Comparison of ENCODE assay signal across 8 cellular contexts in the genomic region with DNA sequence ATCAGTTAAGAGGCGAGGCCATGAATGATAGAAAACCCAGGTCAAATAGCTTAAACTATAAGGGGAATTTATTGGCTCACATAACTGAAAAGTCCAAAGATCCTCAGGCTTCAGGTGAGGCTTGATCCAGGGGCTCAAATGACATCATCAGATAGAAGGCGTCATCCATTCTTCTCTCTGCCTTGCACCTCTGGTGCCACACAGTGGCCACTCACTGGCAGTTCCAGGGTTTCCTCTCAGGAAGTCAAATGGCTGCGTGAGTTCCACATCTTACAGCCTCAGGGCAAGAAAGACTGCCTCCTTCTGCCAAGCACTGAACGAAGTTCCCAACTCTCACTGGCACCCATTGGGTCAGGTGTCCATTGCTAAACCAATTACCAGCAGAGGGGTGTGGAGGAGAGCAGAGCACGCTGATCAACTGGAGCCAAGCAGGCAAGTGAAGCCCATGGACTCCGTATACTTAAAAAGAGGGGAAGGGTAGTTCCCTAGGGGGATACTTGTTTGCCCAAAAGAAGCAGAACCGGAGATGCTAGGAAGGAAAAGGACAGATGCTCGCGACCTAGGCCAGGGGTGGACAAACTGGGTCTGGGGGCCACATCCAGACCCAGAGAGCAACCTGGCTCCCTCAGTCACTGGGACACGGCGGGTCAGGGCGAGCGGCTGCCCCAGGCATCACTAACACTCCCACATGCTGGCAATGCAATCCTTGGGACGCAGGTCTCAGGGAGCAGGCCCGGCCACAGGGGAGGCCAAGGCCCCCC.
DNase-seq lines count a peak whose midpoint lies in the region; ATAC-seq, FAIRE-seq and TF ChIP-seq lines count a peak whose summit lies in the region.

No MANE protein-coding gene starts in this region.

- H4K20me1 ChIP-seq in GM12878 (ENCODE audit: control insufficient read depth, insufficient read depth) = no peaks in the 10 kb centered on the region

- DNase-seq in DMS153 treated with DMSO at 0.1 percent for 48 hours (lab: John Stamatoyannopoulos, UW; ENCODE audit: unreplicated experiment) (peak; percentile 4), GM12878 (ENCODE audit: low read depth, low spot score) (no peak), mucosa of descending colon (peak in 1 of 3 donors; percentile 15), activated gamma-delta T cell (lab: John Stamatoyannopoulos, UW) (no peak), putamen (ENCODE audit: low spot score) (no peak), NCI-H774 (lab: John Stamatoyannopoulos, UW) (no peak)

- H3K4me2 ChIP-seq in GM12878 (ENCODE audit: control insufficient read depth, insufficient read depth) = no peak overlapping the region

- TF ChIP-seq RAD21 in Ishikawa (IDR thresholded peaks at IDR 0.05; ENCODE audit: low read depth) (peak; percentile 37), GM12878 (IDR thresholded peaks at IDR 0.05; ENCODE audit: insufficient read depth, low read depth, low read length) (no peak)

- TF ChIP-seq POLR2A in GM12878 (IDR thresholded peaks at IDR 0.05; ENCODE audit: low read depth, low read length) = no peak

- H3K27ac ChIP-seq in GM12878 (ENCODE audit: control insufficient read depth, insufficient read depth) = no peak overlapping the region

- no peaks in the 10 kb centered on the region; a peak in 2 of 4 replicates for H3K27me3 ChIP-seq in GM12878 (replicated peaks in 1 of 2; ENCODE audit: control insufficient read depth in 2 of 2, insufficient read depth in 2 of 2, low read length in 1 of 2)

- H3K4me3 ChIP-seq in GM12878 (no peak overlapping the region), mucosa of descending colon (no peak overlapping the region)

- BruUV-seq in GM12878 (replicated peaks; lab: Mats Ljungman, UMichigan) = no TSS peak

- CTCF ChIA-PET in GM12878 (lab: Yijun Ruan, JAX) = interaction anchor here (0.6 to 0.9 kb wide), 2 partner anchors 179 to 431 kb away, joined by 3 read pairs; no protein-coding TSS in a partner anchor

- H3K4me1 ChIP-seq in GM12878 (ENCODE audit: control insufficient read depth, insufficient read depth, low read length) (no peaks in the 10 kb centered on the region), mucosa of descending colon (ENCODE audit: low read depth) (no peaks in the 10 kb centered on the region)

- intact Hi-C loops in GM12878 (cut with micrococcal nuclease; ENCODE audit: unreplicated experiment) = loop anchor here (10.0 kb wide), 1 partner anchor 413 kb away; no protein-coding TSS in a partner anchor
- intact Hi-C loops in mucosa of descending colon (cut with DNase I, micrococcal nuclease) = no loop called here

- no peak overlapping the region for H3K9ac ChIP-seq in GM12878 (ENCODE audit: control insufficient read depth, insufficient read depth, low read length)

- no peaks in the 10 kb centered on the region for H3K36me3 ChIP-seq in GM12878 (ENCODE audit: control insufficient read depth in 2 of 2, insufficient read depth in 2 of 2, low read length in 1 of 2)
- no peaks in the 10 kb centered on the region for H3K36me3 ChIP-seq in mucosa of descending colon (ENCODE audit: low read depth)

- TF ChIP-seq CTCF in GM12878 (IDR thresholded peaks at IDR 0.05 in 2 of 3, conservative IDR thresholded peaks at IDR 0.05 in 1 of 3; ENCODE audit: control insufficient read depth in 2 of 3, extremely low read depth in 1 of 3, insufficient read depth in 1 of 3, low read depth in 3 of 3, low read length in 3 of 3) = peak; percentile 14 to 37 (median 33); a peak in 3 of 6 replicates
- TF ChIP-seq CTCF in mucosa of descending colon (IDR thresholded peaks at IDR 0.05) = no peak

- no peak overlapping the region for H2AFZ ChIP-seq in GM12878 (ENCODE audit: control insufficient read depth, low read depth, low read length)

- in situ Hi-C loops in GM12878 (cut with MboI) = loop anchor here (10.0 to 25.0 kb wide), 2 partner anchors 513 to 706 kb away; no protein-coding TSS in a partner anchor

- 56% methylated on average over 15 of the region's 15 CpGs for WGBS in GM12878 (ENCODE audit: insufficient coverage, insufficient replicate concordance, low lambda C conversion rate, missing lambda C conversion rate)

- no peaks in the 10 kb centered on the region for H3K9me3 ChIP-seq in GM12878 (replicated peaks; ENCODE audit: control insufficient read depth, insufficient read depth, low read length)
- H3K9me3 ChIP-seq in mucosa of descending colon = no peaks in the 10 kb centered on the region

- TF ChIP-seq EP300 in Ishikawa (IDR thresholded peaks at IDR 0.05; ENCODE audit: borderline replicate concordance) = no peak
- TF ChIP-seq EP300 in GM12878 (IDR thresholded peaks at IDR 0.05; ENCODE audit: borderline replicate concordance in 1 of 2, control insufficient read depth in 1 of 2, low read depth in 2 of 2, low read length in 2 of 2) = no peak

- ATAC-seq in GM12878 = peak; percentile 62
- peak; percentile 75 for ATAC-seq in mucosa of descending colon
- ATAC-seq in HG03280 (IDR thresholded peaks at IDR 0.05; ENCODE audit: unreplicated experiment) = no peak

- SMC1A ChIA-PET in GM12878 (lab: Charles Lee; ENCODE audit: uncharacterized antibody, unreplicated experiment) = no interaction called here

- POLR2A ChIA-PET in GM12878 (lab: Charles Lee) = no interaction called here

- H3K79me2 ChIP-seq in GM12878 (ENCODE audit: control insufficient read depth, insufficient read depth, low read length) = no peaks in the 10 kb centered on the region

- FAIRE-seq in GM12878 (lab: Jason Lieb, UNC) = no peak

- RAD21 ChIA-PET in GM12878 (lab: Charles Lee; ENCODE audit: unreplicated experiment) = no interaction called here

TF ChIP-seq in Ishikawa, 13 proteins besides CTCF, POLR2A, EP300 and RAD21 (continues in another document):
- TF ChIP-seq, protein P1, sequence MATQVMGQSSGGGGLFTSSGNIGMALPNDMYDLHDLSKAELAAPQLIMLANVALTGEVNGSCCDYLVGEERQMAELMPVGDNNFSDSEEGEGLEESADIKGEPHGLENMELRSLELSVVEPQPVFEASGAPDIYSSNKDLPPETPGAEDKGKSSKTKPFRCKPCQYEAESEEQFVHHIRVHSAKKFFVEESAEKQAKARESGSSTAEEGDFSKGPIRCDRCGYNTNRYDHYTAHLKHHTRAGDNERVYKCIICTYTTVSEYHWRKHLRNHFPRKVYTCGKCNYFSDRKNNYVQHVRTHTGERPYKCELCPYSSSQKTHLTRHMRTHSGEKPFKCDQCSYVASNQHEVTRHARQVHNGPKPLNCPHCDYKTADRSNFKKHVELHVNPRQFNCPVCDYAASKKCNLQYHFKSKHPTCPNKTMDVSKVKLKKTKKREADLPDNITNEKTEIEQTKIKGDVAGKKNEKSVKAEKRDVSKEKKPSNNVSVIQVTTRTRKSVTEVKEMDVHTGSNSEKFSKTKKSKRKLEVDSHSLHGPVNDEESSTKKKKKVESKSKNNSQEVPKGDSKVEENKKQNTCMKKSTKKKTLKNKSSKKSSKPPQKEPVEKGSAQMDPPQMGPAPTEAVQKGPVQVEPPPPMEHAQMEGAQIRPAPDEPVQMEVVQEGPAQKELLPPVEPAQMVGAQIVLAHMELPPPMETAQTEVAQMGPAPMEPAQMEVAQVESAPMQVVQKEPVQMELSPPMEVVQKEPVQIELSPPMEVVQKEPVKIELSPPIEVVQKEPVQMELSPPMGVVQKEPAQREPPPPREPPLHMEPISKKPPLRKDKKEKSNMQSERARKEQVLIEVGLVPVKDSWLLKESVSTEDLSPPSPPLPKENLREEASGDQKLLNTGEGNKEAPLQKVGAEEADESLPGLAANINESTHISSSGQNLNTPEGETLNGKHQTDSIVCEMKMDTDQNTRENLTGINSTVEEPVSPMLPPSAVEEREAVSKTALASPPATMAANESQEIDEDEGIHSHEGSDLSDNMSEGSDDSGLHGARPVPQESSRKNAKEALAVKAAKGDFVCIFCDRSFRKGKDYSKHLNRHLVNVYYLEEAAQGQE (IDR thresholded peaks at IDR 0.05; ENCODE audit: low read depth) = no peak
- TF ChIP-seq FOXM1 (IDR thresholded peaks at IDR 0.05; ENCODE audit: borderline replicate concordance, low read depth) = no peak
- TF ChIP-seq, protein P2, sequence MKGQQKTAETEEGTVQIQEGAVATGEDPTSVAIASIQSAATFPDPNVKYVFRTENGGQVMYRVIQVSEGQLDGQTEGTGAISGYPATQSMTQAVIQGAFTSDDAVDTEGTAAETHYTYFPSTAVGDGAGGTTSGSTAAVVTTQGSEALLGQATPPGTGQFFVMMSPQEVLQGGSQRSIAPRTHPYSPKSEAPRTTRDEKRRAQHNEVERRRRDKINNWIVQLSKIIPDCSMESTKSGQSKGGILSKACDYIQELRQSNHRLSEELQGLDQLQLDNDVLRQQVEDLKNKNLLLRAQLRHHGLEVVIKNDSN (IDR thresholded peaks at IDR 0.05) = no peak

TF ChIP-seq in GM12878, 131 proteins besides CTCF, POLR2A, EP300 and RAD21:
- TF ChIP-seq ATF7 (IDR thresholded peaks at IDR 0.05; ENCODE audit: low read depth) = peak; percentile 50; the same call in 1 of the 2 replicates
- TF ChIP-seq HDAC6 (IDR thresholded peaks at IDR 0.05; ENCODE audit: unreplicated experiment) = no peak
- TF ChIP-seq, protein P3, sequence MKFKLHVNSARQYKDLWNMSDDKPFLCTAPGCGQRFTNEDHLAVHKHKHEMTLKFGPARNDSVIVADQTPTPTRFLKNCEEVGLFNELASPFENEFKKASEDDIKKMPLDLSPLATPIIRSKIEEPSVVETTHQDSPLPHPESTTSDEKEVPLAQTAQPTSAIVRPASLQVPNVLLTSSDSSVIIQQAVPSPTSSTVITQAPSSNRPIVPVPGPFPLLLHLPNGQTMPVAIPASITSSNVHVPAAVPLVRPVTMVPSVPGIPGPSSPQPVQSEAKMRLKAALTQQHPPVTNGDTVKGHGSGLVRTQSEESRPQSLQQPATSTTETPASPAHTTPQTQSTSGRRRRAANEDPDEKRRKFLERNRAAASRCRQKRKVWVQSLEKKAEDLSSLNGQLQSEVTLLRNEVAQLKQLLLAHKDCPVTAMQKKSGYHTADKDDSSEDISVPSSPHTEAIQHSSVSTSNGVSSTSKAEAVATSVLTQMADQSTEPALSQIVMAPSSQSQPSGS (IDR thresholded peaks at IDR 0.05; ENCODE audit: low read length) = 0 out of 2 replicates have a peak, but pooled peaks have one; percentile 41
TF ChIP-seq in GM12878: peak in this region for 2.
